Comparison of ENCODE assay signal across 11 cellular contexts in the genomic region with DNA sequence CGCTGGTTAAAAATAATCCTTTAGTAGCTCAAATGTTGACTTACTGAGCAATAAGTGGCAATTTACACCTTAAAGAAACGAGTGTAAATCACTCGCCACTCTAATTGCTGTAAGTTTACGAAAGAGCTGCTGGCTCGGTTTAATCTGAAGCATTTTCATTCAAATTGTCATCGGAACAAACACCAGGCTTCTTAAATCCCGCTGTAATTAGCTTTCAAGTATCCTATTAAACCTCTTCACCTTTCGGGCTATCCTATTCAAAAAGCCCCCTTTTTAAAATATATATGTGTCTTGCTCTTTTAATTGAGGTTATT. TPM values are rescaled to one million over a fixed set of nuclear protein-coding genes. Genes with fewer than 3 reads are reported as not detected.
A peak's percentile ranks its signal among the peaks of the same experiment; 100 is the strongest.
DNase-seq lines count a peak whose midpoint lies in the region; ATAC-seq and TF ChIP-seq lines count a peak whose summit lies in the region.
"Had no signal": no experiment of that assay in that cellular context is flagged by ENCODE, and none has a peak within 500 bp of the region (broad histone marks: within the 10 kb centered on the region; RNA-seq: fewer than 3 reads in every experiment).

No MANE protein-coding gene starts in this region.

- H3K27me3 ChIP-seq in SJSA1 (replicated peaks), result no peaks in the 10 kb centered on the region
- peaks cover 97% of the 10 kb centered on the region for H3K27me3 ChIP-seq in hepatocyte
- H3K27me3 ChIP-seq in spleen (replicated peaks in 1 of 7), result peaks cover 8 to 98% (median 86%) of the 10 kb centered on the region in 7 donors

- H2AFZ ChIP-seq in hepatocyte, result peak overlapping the region; percentile 52

- no peak overlapping the region for H3K27ac Mint-ChIP-seq in T-helper 2 cell treated with Interferon-gamma antibody and Interleukin-4, amounts not matched to agents 5 μg/mL and 100 μg/mL, for 36 hours
- H3K27ac Mint-ChIP-seq: memory B cell had no signal

- H4K20me1 ChIP-seq in hepatocyte (ENCODE audit: insufficient read depth, poor library complexity, severe bottlenecking), result no peaks in the 10 kb centered on the region

- intact Hi-C loops in spleen (cut with DNase I; ENCODE audit: low total_unique reads), result no loop called here

- H3K4me1 Mint-ChIP-seq in T-helper 2 cell treated with Interferon-gamma antibody and Interleukin-4, amounts not matched to agents 5 μg/mL and 100 μg/mL, for 36 hours (ENCODE audit: low read depth), result peaks cover 9% of the 10 kb centered on the region

- no peak for DNase-seq in T-helper 2 cell treated with Interferon-gamma antibody and Interleukin-4, amounts not matched to agents 5 μg/mL and 100 μg/mL, for 36 hours (ENCODE audit: low spot score)
- no peak for DNase-seq in T-helper 2 cell
- no peak for DNase-seq in SJSA1 (ENCODE audit: low read depth in 1 of 2, low spot score in 2 of 2)
- DNase-seq in hepatocyte (ENCODE audit: low spot score), result no peak
- DNase-seq in spleen, result no peak
- no peak for DNase-seq in RPMI8226
- DNase-seq in stimulated activated naive CD4-positive, alpha-beta T cell (lab: John Stamatoyannopoulos, UW), result no peak

- ATAC-seq in HG03095 (IDR thresholded peaks at IDR 0.05; ENCODE audit: unreplicated experiment), result no peak

- H3K27me3 Mint-ChIP-seq in T-helper 2 cell treated with Interferon-gamma antibody and Interleukin-4, amounts not matched to agents 5 μg/mL and 100 μg/mL, for 36 hours (ENCODE audit: low read depth), result peaks cover 79% of the 10 kb centered on the region

- H3K79me2 ChIP-seq in hepatocyte, result no peaks in the 10 kb centered on the region

- H3K9me3 ChIP-seq in SJSA1 (replicated peaks) (no peaks in the 10 kb centered on the region), hepatocyte (ENCODE audit: low read depth) (no peaks in the 10 kb centered on the region), spleen (peaks cover 0 to 4% (median 0%) of the 10 kb centered on the region in 8 donors)

- H3K27ac ChIP-seq in SJSA1 (peak overlapping the region; percentile 87), hepatocyte (no peak overlapping the region), spleen (no peak overlapping the region)

- H3K9me2 ChIP-seq in hepatocyte (replicated peaks; ENCODE audit: insufficient read depth), result no peaks in the 10 kb centered on the region

- peak overlapping the region; percentile 78 for H3K4me3 Mint-ChIP-seq in T-helper 2 cell treated with Interferon-gamma antibody and Interleukin-4, amounts not matched to agents 5 μg/mL and 100 μg/mL, for 36 hours

- peak overlapping the region; percentile 88 for H3K4me2 ChIP-seq in hepatocyte

- TF ChIP-seq POLR2A in spleen (IDR thresholded peaks at IDR 0.05), result no peak

- H3K36me3 Mint-ChIP-seq in T-helper 2 cell treated with Interferon-gamma antibody and Interleukin-4, amounts not matched to agents 5 μg/mL and 100 μg/mL, for 36 hours (ENCODE audit: low read depth), result no peaks in the 10 kb centered on the region

- 2% methylated on average over 8 of the region's 8 CpGs for WGBS in hepatocyte (ENCODE audit: low lambda C conversion rate, missing lambda C conversion rate)
- WGBS in spleen, 5 donors, result 7 to 12% (median 9%) methylated on average over 8 of the region's 8 CpGs

- TF ChIP-seq CTCF in hepatocyte (IDR thresholded peaks at IDR 0.05; ENCODE audit: poor library complexity) (no peak), spleen (IDR thresholded peaks at IDR 0.05 in 8 of 11, conservative IDR thresholded peaks at IDR 0.05 in 3 of 11) (no peak)

- H3K9me3 Mint-ChIP-seq in T-helper 2 cell treated with Interferon-gamma antibody and Interleukin-4, amounts not matched to agents 5 μg/mL and 100 μg/mL, for 36 hours, result no peaks in the 10 kb centered on the region

- peak overlapping the region; percentile 61 for H3K4me3 ChIP-seq in SJSA1
- H3K4me3 ChIP-seq in hepatocyte, result no peak overlapping the region
- peak overlapping the region in 6 of 8 donors; percentile 29 to 63 (median 32) for H3K4me3 ChIP-seq in spleen

- peaks cover 21% of the 10 kb centered on the region for H3K36me3 ChIP-seq in SJSA1
- H3K36me3 ChIP-seq in hepatocyte (replicated peaks; ENCODE audit: insufficient read depth, low read depth), result no peaks in the 10 kb centered on the region
- H3K36me3 ChIP-seq in spleen, result no peaks in the 10 kb centered on the region

- H3K4me1 ChIP-seq in SJSA1 (replicated peaks) (peaks cover 37% of the 10 kb centered on the region), hepatocyte (ENCODE audit: insufficient read depth) (peaks cover 15% of the 10 kb centered on the region), spleen (peaks cover 0 to 30% (median 19%) of the 10 kb centered on the region in 6 donors)

RNA-seq across cellular contexts. Expression of a gene that starts 1.6 kb away (rescaled TPM):
- 20.5 and 32.2 TPM in 2 replicates for total RNA-seq in SJSA1 (2014; rRNA removed; shearing (Covaris generic))
- total RNA-seq in hepatocyte, result 0.87 and 1.5 TPM in 2 replicates
- 0.37 and 0.73 TPM in 2 replicates for polyA plus RNA-seq in hepatocyte
- not detected for total RNA-seq in spleen
- polyA plus RNA-seq in spleen, result not detected
- total RNA-seq: activated CD8-positive, alpha-beta memory T cell treated with anti-CD3 and anti-CD28 coated beads for 36 hours; dermis microvascular lymphatic vessel endothelial cell had no signal
